1 cellular context compared by ENCODE assay signal in genomic region chr3:127590593-127591477, GRCh38.
A peak's percentile ranks its signal among the peaks of the same experiment; 100 is the strongest.
TF ChIP-seq lines count a peak whose summit lies in the region.

Gene TPRA1, minus strand, starts transcription at chr3:127590733. Its CDS starts 10,587 bp downstream, at chr3:127580146.

TF ChIP-seq in WTC11, 78 proteins besides CTCF, POLR2A, EP300 and RAD21 (continued from another document and continues in another):
- TF ChIP-seq USF2 (CRISPR knock-in tag; IDR thresholded peaks at IDR 0.05) (peak; percentile 16; the same call in 1 of the 2 replicates), GABPB1 (CRISPR knock-in tag; IDR thresholded peaks at IDR 0.05) (0 out of 2 replicates have a peak, but pooled peaks have one; percentile 18), FOXK1 (CRISPR knock-in tag; IDR thresholded peaks at IDR 0.05) (no peak), NFE2L1 (CRISPR knock-in tag; IDR thresholded peaks at IDR 0.05) (peak; percentile 53; the same call in 1 of the 2 replicates), ATF6 (CRISPR knock-in tag; IDR thresholded peaks at IDR 0.05) (no peak), ZNF138 (CRISPR knock-in tag; conservative IDR thresholded peaks at IDR 0.05) (no peak), E2F1 (CRISPR knock-in tag; IDR thresholded peaks at IDR 0.05) (no peak), ZNF121 (CRISPR knock-in tag; IDR thresholded peaks at IDR 0.05) (no peak), SOX15 (CRISPR knock-in tag; IDR thresholded peaks at IDR 0.05) (no peak), ZBTB43 (CRISPR knock-in tag; IDR thresholded peaks at IDR 0.05) (no peak), ATF2 (CRISPR knock-in tag; IDR thresholded peaks at IDR 0.05; ENCODE audit: borderline replicate concordance, low read depth) (no peak), ERG (CRISPR knock-in tag; IDR thresholded peaks at IDR 0.05) (no peak), ARID4B (CRISPR knock-in tag; IDR thresholded peaks at IDR 0.05; ENCODE audit: borderline replicate concordance) (0 out of 2 replicates have a peak, but pooled peaks have one; percentile 66), NR1H2 (CRISPR knock-in tag; IDR thresholded peaks at IDR 0.05) (no peak), NFYB (CRISPR knock-in tag; conservative IDR thresholded peaks at IDR 0.05; ENCODE audit: low read depth) (peak; percentile 73), ATF3 (CRISPR knock-in tag; conservative IDR thresholded peaks at IDR 0.05) (no peak), IRF1 (CRISPR knock-in tag; IDR thresholded peaks at IDR 0.05) (no peak), PRDM15 (CRISPR knock-in tag; IDR thresholded peaks at IDR 0.05) (peak; percentile 80), JUN (CRISPR knock-in tag; IDR thresholded peaks at IDR 0.05) (no peak), MYBL2 (CRISPR knock-in tag; IDR thresholded peaks at IDR 0.05) (no peak), KAT7 (CRISPR knock-in tag; IDR thresholded peaks at IDR 0.05; ENCODE audit: borderline replicate concordance) (no peak), NR2C2 (CRISPR knock-in tag; IDR thresholded peaks at IDR 0.05) (no peak), FOXP1 (CRISPR knock-in tag; IDR thresholded peaks at IDR 0.05; ENCODE audit: borderline replicate concordance) (peak; percentile 78), CBFB (CRISPR knock-in tag; IDR thresholded peaks at IDR 0.05; ENCODE audit: low read depth) (0 out of 2 replicates have a peak, but pooled peaks have one; percentile 35), SP1 (CRISPR knock-in tag; conservative IDR thresholded peaks at IDR 0.05) (peak; percentile 85), E2F5 (CRISPR knock-in tag; IDR thresholded peaks at IDR 0.05) (no peak), ZNF396 (CRISPR knock-in tag; IDR thresholded peaks at IDR 0.05; ENCODE audit: borderline replicate concordance) (no peak), HMGXB4 (CRISPR knock-in tag; IDR thresholded peaks at IDR 0.05) (peak; percentile 14; the same call in 1 of the 2 replicates), ATF1 (CRISPR knock-in tag; IDR thresholded peaks at IDR 0.05) (no peak), ZNF281 (CRISPR knock-in tag; IDR thresholded peaks at IDR 0.05) (no peak)
